ENCODE assay signal across 13 cellular contexts in genomic region chr19:802888-803561, GRCh38. TPM values are rescaled to one million over a fixed set of nuclear protein-coding genes. Genes with fewer than 3 reads are reported as not detected.
A peak's percentile ranks its signal among the peaks of the same experiment; 100 is the strongest.
DNase-seq lines count a peak whose midpoint lies in the region; ATAC-seq and TF ChIP-seq lines count a peak whose summit lies in the region.
"Had no signal": no experiment of that assay in that cellular context is flagged by ENCODE, and none has a peak within 500 bp of the region (broad histone marks: within the 10 kb centered on the region; RNA-seq: fewer than 3 reads in every experiment).

No MANE protein-coding gene starts in this region.

- TF ChIP-seq POLR2A in esophagus muscularis mucosa (IDR thresholded peaks at IDR 0.05; ENCODE audit: low read depth): no peak

- TF ChIP-seq EP300 in esophagus muscularis mucosa (IDR thresholded peaks at IDR 0.05): no peak

- peak overlapping the region; percentile 95 to 100 (median 99) for H3K27ac ChIP-seq in esophagus muscularis mucosa (replicated peaks in 1 of 4)
- H3K27ac ChIP-seq in psoas muscle: peak overlapping the region; percentile 60

- in situ Hi-C loops in G401 (cut with HindIII; ENCODE audit: low sequenced_read_pairs): no loop called here

- H3K36me3 ChIP-seq in GM06990 (ENCODE audit: control insufficient read depth, insufficient read depth, low read length) (peaks cover 68% of the 10 kb centered on the region), NT2/D1 (ENCODE audit: insufficient read depth, insufficient read length, low read length) (peaks cover 99% of the 10 kb centered on the region), esophagus muscularis mucosa (peaks cover 41 to 84% (median 66%) of the 10 kb centered on the region in 4 donors), psoas muscle (ENCODE audit: insufficient read depth in 1 of 2, low read depth in 1 of 2) (peaks cover 15 to 65% of the 10 kb centered on the region in 2 donors)

- TF ChIP-seq CTCF in GM06990 (IDR thresholded peaks at IDR 0.05; ENCODE audit: insufficient read depth, low read length, poor library complexity, severe bottlenecking) (no peak), esophagus muscularis mucosa (IDR thresholded peaks at IDR 0.05) (no peak), psoas muscle (IDR thresholded peaks at IDR 0.05) (no peak)

- peak in 1 of 4 donors; percentile 31 for ATAC-seq in psoas muscle
- ATAC-seq: stimulated activated memory B cell treated with anti-CD40 and anti-IgM and Interleukin-4, amounts not matched to agents 10 μg/mL and 1 μg/mL and 100 μg/mL, for 72 hours had no signal

- H3K27me3 ChIP-seq in GM06990 (replicated peaks; ENCODE audit: control insufficient read depth, insufficient read depth, low read length) (no peaks in the 10 kb centered on the region), NT2/D1 (ENCODE audit: insufficient read depth, insufficient read length) (no peaks in the 10 kb centered on the region), esophagus muscularis mucosa (no peaks in the 10 kb centered on the region), psoas muscle (ENCODE audit: insufficient read depth in 3 of 3, low read length in 2 of 3) (no peaks in the 10 kb centered on the region)

- 48% methylated on average over 28 of the region's 33 CpGs for WGBS in esophagus muscularis mucosa
- 41 to 51% (median 43%) methylated on average over 32 to 33 of the region's 33 CpGs for WGBS in psoas muscle, 3 donors

- intact Hi-C loops in esophagus muscularis mucosa (cut with DNase I): loop anchor here (10.0 kb wide), 1 partner anchor 62 kb away; no protein-coding TSS in a partner anchor
- intact Hi-C loops in psoas muscle (cut with DNase I): loop anchor here in 1 of 2 donors (5.0 kb wide), 1 partner anchor 231 kb away; the partner anchor contains the start of gene BSG

- peak overlapping the region; percentile 65 for H3K9ac ChIP-seq in NT2/D1 (ENCODE audit: insufficient read length, low read depth)

- H3K9me3 ChIP-seq in NT2/D1 (ENCODE audit: insufficient read depth, low read length) (no peaks in the 10 kb centered on the region), esophagus muscularis mucosa (no peaks in the 10 kb centered on the region), psoas muscle (no peaks in the 10 kb centered on the region)

- H3K4me3 ChIP-seq in GM06990 (replicated peaks; ENCODE audit: low read depth, low read length) (no peak overlapping the region), NT2/D1 (ENCODE audit: insufficient read length, low read depth) (no peak overlapping the region), esophagus muscularis mucosa (peak overlapping the region; percentile 23 to 50 (median 36)), psoas muscle (peak overlapping the region; percentile 81)

- H3K4me1 ChIP-seq in NT2/D1 (ENCODE audit: insufficient read depth, insufficient read length) (peaks cover 46% of the 10 kb centered on the region), esophagus muscularis mucosa (peaks cover 57 to 70% (median 66%) of the 10 kb centered on the region in 4 donors), psoas muscle (peaks cover 51% of the 10 kb centered on the region)

- peak; percentile 1 for DNase-seq in GM06990 (ENCODE audit: extremely low read depth, insufficient read length)
- no peak for DNase-seq in NT2/D1 (ENCODE audit: low read depth, low spot score)
- DNase-seq in esophagus muscularis mucosa (ENCODE audit: extremely low spot score): no peak
- DNase-seq in psoas muscle: peak; percentile 12 to 54
- no peak for DNase-seq in G401 (ENCODE audit: low spot score)
- DNase-seq in kidney tubule cell (ENCODE audit: low spot score): no peak
- no peak for DNase-seq in activated gamma-delta T cell (lab: John Stamatoyannopoulos, UW)
- DNase-seq: immature natural killer cell, NCI-H345, SHP77 had no signal

RNA-seq across cellular contexts. Expression of gene PTBP1, which starts 5.8 kb away (rescaled TPM):
- total RNA-seq in esophagus muscularis mucosa: 100 to 1,000 TPM in 1 of 4 donors, 10 to 100 TPM in 3; 76.8 to 110 (median 95.3) TPM
- 10 to 100 TPM; 36.5 to 69.4 (median 60.8) TPM for total RNA-seq in psoas muscle
- 10 to 100 TPM; 24.2 to 36.3 (median 25.1) TPM for polyA plus RNA-seq in psoas muscle
- 273 and 361 TPM in 2 replicates for total RNA-seq in G401 (2014; rRNA removed; shearing (Covaris generic))

RNA-seq across cellular contexts. Expression of gene PLPPR3, which starts 18.7 kb away (rescaled TPM):
- not detected for total RNA-seq in esophagus muscularis mucosa
- not detected for total RNA-seq in psoas muscle
- polyA plus RNA-seq in psoas muscle: not detected
- total RNA-seq in G401 (2014; rRNA removed; shearing (Covaris generic)): 47.9 and 54.5 TPM in 2 replicates
- polyA plus RNA-seq: immature natural killer cell had no signal

RNA-seq across cellular contexts. Expression of gene AZU1, which starts 24.6 kb away (rescaled TPM):
- 1 to 10 TPM in 1 of 4 donors, under 1 TPM in 1, not detected in 2; 0.40 to 1.3 TPM for total RNA-seq in esophagus muscularis mucosa
- total RNA-seq in psoas muscle: under 1 TPM in 1 of 4 donors, not detected in 3; 0.69 TPM
- not detected for polyA plus RNA-seq in psoas muscle
- total RNA-seq in G401 (2014; rRNA removed; shearing (Covaris generic)): 0.25 TPM in 1 of 2 replicates, not detected in the other
- total RNA-seq: Daoy, dermis microvascular lymphatic vessel endothelial cell had no signal
- polyA plus RNA-seq: immature natural killer cell had no signal

RNA-seq across cellular contexts. Expression of gene PRTN3, which starts 37.8 kb away (rescaled TPM):
- total RNA-seq in esophagus muscularis mucosa: 1 to 10 TPM in 1 of 4 donors, not detected in 3; 1.2 TPM
- under 1 TPM in 2 of 4 donors, not detected in 2; 0.22 to 0.34 TPM for total RNA-seq in psoas muscle
- polyA plus RNA-seq in psoas muscle: under 1 TPM in 2 of 3 donors, not detected in 1; 0.04 to 0.05 TPM
- 2.3 TPM in 1 of 2 replicates, not detected in the other for total RNA-seq in G401 (2014; rRNA removed; shearing (Covaris generic))
- total RNA-seq: Daoy, dermis microvascular lymphatic vessel endothelial cell had no signal
- polyA plus RNA-seq: immature natural killer cell had no signal

RNA-seq across cellular contexts. Expression of gene ELANE, which starts 49.1 kb away (rescaled TPM):
- total RNA-seq in esophagus muscularis mucosa: 1 to 10 TPM in 3 of 4 donors, under 1 TPM in 1; 0.45 to 3.3 (median 1.6) TPM
- under 1 TPM in 2 of 4 donors, not detected in 2; 0.39 to 0.55 TPM for total RNA-seq in psoas muscle
- under 1 TPM; 0.55 to 0.95 (median 0.92) TPM for polyA plus RNA-seq in psoas muscle
- total RNA-seq in G401 (2014; rRNA removed; shearing (Covaris generic)): not detected in 2 replicates
- total RNA-seq: Daoy, dermis microvascular lymphatic vessel endothelial cell had no signal
- polyA plus RNA-seq: immature natural killer cell had no signal

Comparison
In these comparisons a context has a peak if more than half of its experiments do, and no peak if none do; other contexts are left out.
1. DNase-seq: peak in GM06990 (single experiment) and psoas muscle (2 of 2); none in NT2/D1 (single experiment), esophagus muscularis mucosa (single experiment), G401 (single experiment), kidney tubule cell (single experiment) and activated gamma-delta T cell (single experiment).
2. H3K4me3 ChIP-seq: peak in esophagus muscularis mucosa (4 of 4) and psoas muscle (single experiment); none in GM06990 (single experiment) and NT2/D1 (single experiment).
3. RNA of gene PLPPR3, which starts 18.7 kb away (total RNA-seq): 47.9 to 54.5 TPM in G401; not detected in esophagus muscularis mucosa and not detected in psoas muscle; every median in the first group is over 10 times any median in the second.